Comparison of ENCODE assay signal across 1 cellular context in the genomic region with DNA sequence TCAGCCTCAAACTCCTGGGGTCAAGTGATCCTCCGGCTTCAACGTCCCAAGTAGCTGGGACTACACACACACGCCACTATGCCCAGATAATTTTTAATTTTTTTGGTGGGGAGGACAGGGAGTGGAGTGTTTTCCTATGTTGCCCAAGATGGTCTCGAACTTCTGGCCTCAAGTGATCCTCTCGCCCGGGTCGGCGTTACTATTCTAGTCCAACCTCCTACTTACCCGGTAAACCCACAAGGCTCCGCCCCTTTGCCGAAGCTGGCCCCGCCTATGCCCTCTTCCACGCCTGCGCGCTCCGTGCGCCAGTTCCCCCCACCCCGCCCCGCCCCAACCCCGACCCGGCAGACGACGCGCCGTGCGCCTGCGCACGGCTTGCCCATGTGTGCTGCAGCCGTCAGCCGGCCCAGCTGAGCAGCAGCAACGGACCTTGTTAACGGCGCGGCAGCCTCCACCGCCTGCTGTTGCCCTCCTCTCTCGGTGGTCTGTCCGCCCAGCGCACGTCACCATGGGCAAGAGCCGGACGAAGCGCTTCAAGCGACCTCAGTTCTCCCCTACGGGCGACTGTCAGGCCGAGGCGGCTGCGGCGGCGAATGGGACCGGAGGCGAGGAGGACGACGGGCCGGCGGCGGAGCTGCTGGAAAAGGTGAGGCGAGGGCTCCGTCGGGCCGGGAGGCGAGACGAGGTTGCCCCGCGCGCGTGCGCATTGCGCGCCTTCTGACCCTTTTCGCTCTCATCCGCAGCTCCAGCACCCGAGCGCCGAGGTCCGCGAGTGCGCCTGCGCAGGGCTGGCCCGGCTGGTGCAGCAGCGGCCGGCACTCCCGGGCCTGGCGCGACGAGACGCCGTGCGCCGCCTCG.
A peak's percentile ranks its signal among the peaks of the same experiment; 100 is the strongest.
TF ChIP-seq lines count a peak whose summit lies in the region.

A gene with protein sequence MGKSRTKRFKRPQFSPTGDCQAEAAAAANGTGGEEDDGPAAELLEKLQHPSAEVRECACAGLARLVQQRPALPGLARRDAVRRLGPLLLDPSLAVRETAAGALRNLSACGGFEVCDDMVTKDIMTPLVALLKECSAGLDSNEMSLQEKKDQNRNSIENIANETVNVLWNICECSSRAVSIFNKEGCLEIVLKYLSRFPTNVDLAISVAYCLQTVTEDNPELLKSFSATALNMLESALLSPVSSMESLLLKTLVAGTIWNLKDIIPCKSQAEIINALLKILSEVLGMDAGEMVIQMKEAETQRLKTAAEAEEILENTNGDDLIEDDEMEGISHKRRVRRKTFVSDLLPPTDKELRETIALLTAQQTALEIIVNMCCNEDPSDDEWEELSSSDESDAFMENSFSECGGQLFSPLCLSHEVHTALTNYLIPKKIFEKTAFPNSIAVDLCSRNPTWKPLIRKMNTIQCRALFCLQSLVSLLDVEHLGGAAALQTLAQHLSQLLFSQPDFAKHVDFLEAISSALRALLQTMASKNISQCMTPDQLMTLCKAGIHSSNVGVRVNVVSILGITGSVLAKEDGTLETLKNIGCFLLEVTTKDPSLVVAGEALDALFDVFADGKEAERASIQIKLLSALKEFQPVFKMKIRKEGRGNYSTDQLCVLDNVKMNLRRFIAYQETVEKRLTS (plus strand): TSS at position 347 of the 858 bp plus-strand sequence. CDS start 162 bp downstream, at position 509.

TF ChIP-seq in K562, 482 proteins besides CTCF, POLR2A, EP300 and RAD21 (continued from another document and continues in another):
- no peak for TF ChIP-seq TCF7 (IDR thresholded peaks at IDR 0.05; ENCODE audit: borderline replicate concordance)
- TF ChIP-seq RB1 (IDR thresholded peaks at IDR 0.05; ENCODE audit: low read depth): 0 out of 2 replicates have a peak, but pooled peaks have one; percentile 56
- TF ChIP-seq MAFG (tag; conservative IDR thresholded peaks at IDR 0.05): no peak
- no peak for TF ChIP-seq MYNN (IDR thresholded peaks at IDR 0.05)
- no peak for TF ChIP-seq MYNN (CRISPR knock-in tag; IDR thresholded peaks at IDR 0.05)
- peak; percentile 96 for TF ChIP-seq SAP30 (IDR thresholded peaks at IDR 0.05; ENCODE audit: borderline replicate concordance, insufficient read depth, low read depth, low read length, poor library complexity, severe bottlenecking)
- no peak for TF ChIP-seq RBM14 (IDR thresholded peaks at IDR 0.05; ENCODE audit: borderline replicate concordance, insufficient read depth, low read depth, low read length)
- TF ChIP-seq ZNF57 (CRISPR knock-in tag; IDR thresholded peaks at IDR 0.05): no peak
- no peak for TF ChIP-seq KLF16 (IDR thresholded peaks at IDR 0.05)
- no peak for TF ChIP-seq HSF4 (CRISPR knock-in tag; IDR thresholded peaks at IDR 0.05; ENCODE audit: borderline replicate concordance)
- TF ChIP-seq CEBPB (tag; IDR thresholded peaks at IDR 0.05): no peak
- TF ChIP-seq KAT7 (CRISPR knock-in tag; IDR thresholded peaks at IDR 0.05; ENCODE audit: borderline replicate concordance): no peak
- peak; percentile 42; the same call in 1 of the 2 replicates for TF ChIP-seq SOX6 (IDR thresholded peaks at IDR 0.05)
- TF ChIP-seq, protein P1, sequence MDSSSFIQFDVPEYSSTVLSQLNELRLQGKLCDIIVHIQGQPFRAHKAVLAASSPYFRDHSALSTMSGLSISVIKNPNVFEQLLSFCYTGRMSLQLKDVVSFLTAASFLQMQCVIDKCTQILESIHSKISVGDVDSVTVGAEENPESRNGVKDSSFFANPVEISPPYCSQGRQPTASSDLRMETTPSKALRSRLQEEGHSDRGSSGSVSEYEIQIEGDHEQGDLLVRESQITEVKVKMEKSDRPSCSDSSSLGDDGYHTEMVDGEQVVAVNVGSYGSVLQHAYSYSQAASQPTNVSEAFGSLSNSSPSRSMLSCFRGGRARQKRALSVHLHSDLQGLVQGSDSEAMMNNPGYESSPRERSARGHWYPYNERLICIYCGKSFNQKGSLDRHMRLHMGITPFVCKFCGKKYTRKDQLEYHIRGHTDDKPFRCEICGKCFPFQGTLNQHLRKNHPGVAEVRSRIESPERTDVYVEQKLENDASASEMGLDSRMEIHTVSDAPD (CRISPR knock-in tag; IDR thresholded peaks at IDR 0.05): no peak
- no peak for TF ChIP-seq TARDBP (IDR thresholded peaks at IDR 0.05)
- TF ChIP-seq ZNF696 (CRISPR knock-in tag; conservative IDR thresholded peaks at IDR 0.05): no peak
- TF ChIP-seq CBFA2T2 (conservative IDR thresholded peaks at IDR 0.05): no peak
- TF ChIP-seq ZNF134 (CRISPR knock-in tag; conservative IDR thresholded peaks at IDR 0.05): no peak
- TF ChIP-seq BRF1 (IDR thresholded peaks at IDR 0.05; ENCODE audit: borderline replicate concordance, extremely low read depth, insufficient read length): no peak
- TF ChIP-seq, protein P2, sequence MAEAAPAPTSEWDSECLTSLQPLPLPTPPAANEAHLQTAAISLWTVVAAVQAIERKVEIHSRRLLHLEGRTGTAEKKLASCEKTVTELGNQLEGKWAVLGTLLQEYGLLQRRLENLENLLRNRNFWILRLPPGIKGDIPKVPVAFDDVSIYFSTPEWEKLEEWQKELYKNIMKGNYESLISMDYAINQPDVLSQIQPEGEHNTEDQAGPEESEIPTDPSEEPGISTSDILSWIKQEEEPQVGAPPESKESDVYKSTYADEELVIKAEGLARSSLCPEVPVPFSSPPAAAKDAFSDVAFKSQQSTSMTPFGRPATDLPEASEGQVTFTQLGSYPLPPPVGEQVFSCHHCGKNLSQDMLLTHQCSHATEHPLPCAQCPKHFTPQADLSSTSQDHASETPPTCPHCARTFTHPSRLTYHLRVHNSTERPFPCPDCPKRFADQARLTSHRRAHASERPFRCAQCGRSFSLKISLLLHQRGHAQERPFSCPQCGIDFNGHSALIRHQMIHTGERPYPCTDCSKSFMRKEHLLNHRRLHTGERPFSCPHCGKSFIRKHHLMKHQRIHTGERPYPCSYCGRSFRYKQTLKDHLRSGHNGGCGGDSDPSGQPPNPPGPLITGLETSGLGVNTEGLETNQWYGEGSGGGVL (CRISPR knock-in tag; IDR thresholded peaks at IDR 0.05): no peak
- TF ChIP-seq ZNF785 (CRISPR knock-in tag; IDR thresholded peaks at IDR 0.05): no peak
- TF ChIP-seq, protein P3, sequence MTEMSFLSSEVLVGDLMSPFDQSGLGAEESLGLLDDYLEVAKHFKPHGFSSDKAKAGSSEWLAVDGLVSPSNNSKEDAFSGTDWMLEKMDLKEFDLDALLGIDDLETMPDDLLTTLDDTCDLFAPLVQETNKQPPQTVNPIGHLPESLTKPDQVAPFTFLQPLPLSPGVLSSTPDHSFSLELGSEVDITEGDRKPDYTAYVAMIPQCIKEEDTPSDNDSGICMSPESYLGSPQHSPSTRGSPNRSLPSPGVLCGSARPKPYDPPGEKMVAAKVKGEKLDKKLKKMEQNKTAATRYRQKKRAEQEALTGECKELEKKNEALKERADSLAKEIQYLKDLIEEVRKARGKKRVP (CRISPR knock-in tag; IDR thresholded peaks at IDR 0.05): no peak
- TF ChIP-seq, protein P4, sequence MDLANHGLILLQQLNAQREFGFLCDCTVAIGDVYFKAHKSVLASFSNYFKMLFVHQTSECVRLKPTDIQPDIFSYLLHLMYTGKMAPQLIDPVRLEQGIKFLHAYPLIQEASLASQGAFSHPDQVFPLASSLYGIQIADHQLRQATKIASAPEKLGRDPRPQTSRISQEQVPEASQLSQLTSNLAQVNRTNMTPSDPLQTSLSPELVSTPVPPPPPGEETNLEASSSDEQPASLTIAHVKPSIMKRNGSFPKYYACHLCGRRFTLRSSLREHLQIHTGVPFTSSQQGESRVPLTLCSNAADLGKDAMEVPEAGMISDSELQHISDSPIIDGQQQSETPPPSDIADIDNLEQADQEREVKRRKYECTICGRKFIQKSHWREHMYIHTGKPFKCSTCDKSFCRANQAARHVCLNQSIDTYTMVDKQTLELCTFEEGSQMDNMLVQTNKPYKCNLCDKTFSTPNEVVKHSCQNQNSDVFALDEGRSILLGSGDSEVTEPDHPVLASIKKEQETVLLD (IDR thresholded peaks at IDR 0.05): peak; percentile 81; the same call in 1 of the 2 replicates
- TF ChIP-seq KHSRP (IDR thresholded peaks at IDR 0.05): no peak
- no peak for TF ChIP-seq GTF2F1 (IDR thresholded peaks at IDR 0.05; ENCODE audit: low read depth, low read length)
- TF ChIP-seq TCF3 (CRISPR knock-in tag; IDR thresholded peaks at IDR 0.05): no peak; the same call in 1 of the 2 replicates
- TF ChIP-seq LEF1 (IDR thresholded peaks at IDR 0.05): no peak
- TF ChIP-seq KDM5B (IDR thresholded peaks at IDR 0.05; ENCODE audit: insufficient replicate concordance, low read depth, low read length): peak; percentile 51
- TF ChIP-seq ZNF408 (CRISPR knock-in tag; IDR thresholded peaks at IDR 0.05; ENCODE audit: low read depth): no peak
- no peak for TF ChIP-seq ZNF507 (tag; conservative IDR thresholded peaks at IDR 0.05)
- TF ChIP-seq SMARCA4 (IDR thresholded peaks at IDR 0.05): 0 out of 2 replicates have a peak, but pooled peaks have one; percentile 22
- TF ChIP-seq, protein P5, sequence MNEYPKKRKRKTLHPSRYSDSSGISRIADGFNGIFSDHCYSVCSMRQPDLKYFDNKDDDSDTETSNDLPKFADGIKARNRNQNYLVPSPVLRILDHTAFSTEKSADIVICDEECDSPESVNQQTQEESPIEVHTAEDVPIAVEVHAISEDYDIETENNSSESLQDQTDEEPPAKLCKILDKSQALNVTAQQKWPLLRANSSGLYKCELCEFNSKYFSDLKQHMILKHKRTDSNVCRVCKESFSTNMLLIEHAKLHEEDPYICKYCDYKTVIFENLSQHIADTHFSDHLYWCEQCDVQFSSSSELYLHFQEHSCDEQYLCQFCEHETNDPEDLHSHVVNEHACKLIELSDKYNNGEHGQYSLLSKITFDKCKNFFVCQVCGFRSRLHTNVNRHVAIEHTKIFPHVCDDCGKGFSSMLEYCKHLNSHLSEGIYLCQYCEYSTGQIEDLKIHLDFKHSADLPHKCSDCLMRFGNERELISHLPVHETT (CRISPR knock-in tag; conservative IDR thresholded peaks at IDR 0.05 in 1 of 2, IDR thresholded peaks at IDR 0.05 in 1 of 2): peak in 1 of 2 experiments; percentile 18; a peak in 1 of 4 replicates
- no peak for TF ChIP-seq HMG20A (CRISPR knock-in tag; conservative IDR thresholded peaks at IDR 0.05)
- TF ChIP-seq, protein P6, sequence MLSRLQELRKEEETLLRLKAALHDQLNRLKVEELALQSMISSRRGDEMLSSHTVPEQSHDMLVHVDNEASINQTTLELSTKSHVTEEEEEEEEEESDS (CRISPR knock-in tag; IDR thresholded peaks at IDR 0.05): no peak
- peak; percentile 67 for TF ChIP-seq RBBP5 (IDR thresholded peaks at IDR 0.05; ENCODE audit: borderline replicate concordance, insufficient read depth, low read length, poor library complexity, severe bottlenecking)
- TF ChIP-seq ZBED1 (IDR thresholded peaks at IDR 0.05): no peak
- no peak for TF ChIP-seq POLR2AphosphoS5 (IDR thresholded peaks at IDR 0.05; ENCODE audit: control insufficient read depth, insufficient read depth, low read depth, low read length)
- TF ChIP-seq, protein P7, sequence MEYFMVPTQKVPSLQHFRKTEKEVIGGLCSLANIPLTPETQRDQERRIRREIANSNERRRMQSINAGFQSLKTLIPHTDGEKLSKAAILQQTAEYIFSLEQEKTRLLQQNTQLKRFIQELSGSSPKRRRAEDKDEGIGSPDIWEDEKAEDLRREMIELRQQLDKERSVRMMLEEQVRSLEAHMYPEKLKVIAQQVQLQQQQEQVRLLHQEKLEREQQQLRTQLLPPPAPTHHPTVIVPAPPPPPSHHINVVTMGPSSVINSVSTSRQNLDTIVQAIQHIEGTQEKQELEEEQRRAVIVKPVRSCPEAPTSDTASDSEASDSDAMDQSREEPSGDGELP (CRISPR knock-in tag; IDR thresholded peaks at IDR 0.05; ENCODE audit: borderline replicate concordance): peak; percentile 96
- TF ChIP-seq JUNB (CRISPR knock-in tag; conservative IDR thresholded peaks at IDR 0.05): no peak
- TF ChIP-seq, protein P8, sequence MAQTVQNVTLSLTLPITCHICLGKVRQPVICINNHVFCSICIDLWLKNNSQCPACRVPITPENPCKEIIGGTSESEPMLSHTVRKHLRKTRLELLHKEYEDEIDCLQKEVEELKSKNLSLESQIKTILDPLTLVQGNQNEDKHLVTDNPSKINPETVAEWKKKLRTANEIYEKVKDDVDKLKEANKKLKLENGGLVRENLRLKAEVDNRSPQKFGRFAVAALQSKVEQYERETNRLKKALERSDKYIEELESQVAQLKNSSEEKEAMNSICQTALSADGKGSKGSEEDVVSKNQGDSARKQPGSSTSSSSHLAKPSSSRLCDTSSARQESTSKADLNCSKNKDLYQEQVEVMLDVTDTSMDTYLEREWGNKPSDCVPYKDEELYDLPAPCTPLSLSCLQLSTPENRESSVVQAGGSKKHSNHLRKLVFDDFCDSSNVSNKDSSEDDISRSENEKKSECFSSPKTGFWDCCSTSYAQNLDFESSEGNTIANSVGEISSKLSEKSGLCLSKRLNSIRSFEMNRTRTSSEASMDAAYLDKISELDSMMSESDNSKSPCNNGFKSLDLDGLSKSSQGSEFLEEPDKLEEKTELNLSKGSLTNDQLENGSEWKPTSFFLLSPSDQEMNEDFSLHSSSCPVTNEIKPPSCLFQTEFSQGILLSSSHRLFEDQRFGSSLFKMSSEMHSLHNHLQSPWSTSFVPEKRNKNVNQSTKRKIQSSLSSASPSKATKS (CRISPR knock-in tag; IDR thresholded peaks at IDR 0.05): no peak
- TF ChIP-seq, protein P9, sequence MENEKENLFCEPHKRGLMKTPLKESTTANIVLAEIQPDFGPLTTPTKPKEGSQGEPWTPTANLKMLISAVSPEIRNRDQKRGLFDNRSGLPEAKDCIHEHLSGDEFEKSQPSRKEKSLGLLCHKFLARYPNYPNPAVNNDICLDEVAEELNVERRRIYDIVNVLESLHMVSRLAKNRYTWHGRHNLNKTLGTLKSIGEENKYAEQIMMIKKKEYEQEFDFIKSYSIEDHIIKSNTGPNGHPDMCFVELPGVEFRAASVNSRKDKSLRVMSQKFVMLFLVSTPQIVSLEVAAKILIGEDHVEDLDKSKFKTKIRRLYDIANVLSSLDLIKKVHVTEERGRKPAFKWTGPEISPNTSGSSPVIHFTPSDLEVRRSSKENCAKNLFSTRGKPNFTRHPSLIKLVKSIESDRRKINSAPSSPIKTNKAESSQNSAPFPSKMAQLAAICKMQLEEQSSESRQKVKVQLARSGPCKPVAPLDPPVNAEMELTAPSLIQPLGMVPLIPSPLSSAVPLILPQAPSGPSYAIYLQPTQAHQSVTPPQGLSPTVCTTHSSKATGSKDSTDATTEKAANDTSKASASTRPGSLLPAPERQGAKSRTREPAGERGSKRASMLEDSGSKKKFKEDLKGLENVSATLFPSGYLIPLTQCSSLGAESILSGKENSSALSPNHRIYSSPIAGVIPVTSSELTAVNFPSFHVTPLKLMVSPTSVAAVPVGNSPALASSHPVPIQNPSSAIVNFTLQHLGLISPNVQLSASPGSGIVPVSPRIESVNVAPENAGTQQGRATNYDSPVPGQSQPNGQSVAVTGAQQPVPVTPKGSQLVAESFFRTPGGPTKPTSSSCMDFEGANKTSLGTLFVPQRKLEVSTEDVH (IDR thresholded peaks at IDR 0.05; ENCODE audit: low read depth, partially characterized antibody): no peak
- 0 out of 2 replicates have a peak, but pooled peaks have one; percentile 46 for TF ChIP-seq SIN3B (IDR thresholded peaks at IDR 0.05; ENCODE audit: low read depth)
- no peak; the same call in 1 of the 2 replicates for TF ChIP-seq CBFB (CRISPR knock-in tag; IDR thresholded peaks at IDR 0.05)
- no peak for TF ChIP-seq GATAD2A (IDR thresholded peaks at IDR 0.05)
- TF ChIP-seq, protein P10, sequence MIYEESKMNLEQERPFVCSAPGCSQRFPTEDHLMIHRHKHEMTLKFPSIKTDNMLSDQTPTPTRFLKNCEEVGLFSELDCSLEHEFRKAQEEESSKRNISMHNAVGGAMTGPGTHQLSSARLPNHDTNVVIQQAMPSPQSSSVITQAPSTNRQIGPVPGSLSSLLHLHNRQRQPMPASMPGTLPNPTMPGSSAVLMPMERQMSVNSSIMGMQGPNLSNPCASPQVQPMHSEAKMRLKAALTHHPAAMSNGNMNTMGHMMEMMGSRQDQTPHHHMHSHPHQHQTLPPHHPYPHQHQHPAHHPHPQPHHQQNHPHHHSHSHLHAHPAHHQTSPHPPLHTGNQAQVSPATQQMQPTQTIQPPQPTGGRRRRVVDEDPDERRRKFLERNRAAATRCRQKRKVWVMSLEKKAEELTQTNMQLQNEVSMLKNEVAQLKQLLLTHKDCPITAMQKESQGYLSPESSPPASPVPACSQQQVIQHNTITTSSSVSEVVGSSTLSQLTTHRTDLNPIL (CRISPR knock-in tag; IDR thresholded peaks at IDR 0.05): no peak
